Comparison of ENCODE assay signal across 1 cellular context in genomic region chr4:16889945-16890344, GRCh38.
TF ChIP-seq lines count a peak whose summit lies in the region.

No MANE protein-coding gene starts in this region.

TF ChIP-seq in endothelial cell of umbilical vein, 7 proteins besides CTCF, POLR2A, EP300 and RAD21:
- TF ChIP-seq FOS (IDR thresholded peaks at IDR 0.05; ENCODE audit: borderline replicate concordance, insufficient read depth, low read length), result no peak
- TF ChIP-seq MAX (IDR thresholded peaks at IDR 0.05; ENCODE audit: insufficient read depth, insufficient read length), result no peak
- no peak for TF ChIP-seq EZH2 (IDR thresholded peaks at IDR 0.05; ENCODE audit: borderline replicate concordance, low read depth, low read length, severe bottlenecking)
- no peak for TF ChIP-seq GATA2 (IDR thresholded peaks at IDR 0.05; ENCODE audit: insufficient read depth, insufficient read length, low read depth, low read length)
- TF ChIP-seq JUN (IDR thresholded peaks at IDR 0.05; ENCODE audit: borderline replicate concordance, insufficient read depth, insufficient read length, low read depth), result no peak
- TF ChIP-seq MYC (IDR thresholded peaks at IDR 0.05; ENCODE audit: low read depth, low read length), result no peak
- no peak for TF ChIP-seq POLR2AphosphoS5 (IDR thresholded peaks at IDR 0.05; ENCODE audit: insufficient read depth, low read depth, low read length)
